ENCODE assay signal across 8 cellular contexts in the genomic region with DNA sequence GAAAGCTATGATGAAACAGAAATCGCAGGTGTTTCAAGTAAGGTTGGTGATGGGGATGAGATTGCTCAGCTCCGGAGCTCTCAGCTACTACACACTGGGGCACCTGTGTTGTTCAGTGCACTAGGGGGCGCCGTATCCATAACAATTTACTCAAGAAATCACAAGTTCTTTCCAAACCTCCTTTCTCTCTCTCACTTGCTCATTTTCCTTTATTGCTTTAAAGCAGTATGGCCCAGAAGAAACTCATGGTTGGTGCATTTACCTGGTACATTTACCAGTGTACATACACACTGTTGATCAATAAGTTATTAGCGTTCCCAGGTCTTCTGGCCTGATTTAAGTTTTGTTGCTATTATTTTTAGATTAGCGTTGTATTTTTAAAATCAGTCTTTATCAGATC.
DNase-seq lines count a peak whose midpoint lies in the region; ATAC-seq, FAIRE-seq and TF ChIP-seq lines count a peak whose summit lies in the region.

No MANE protein-coding gene starts in this region.

- TF ChIP-seq CTCF in GM10266 (IDR thresholded peaks at IDR 0.05; ENCODE audit: control insufficient read depth, insufficient read depth, low read depth, missing control alignments), result peak; percentile 86
- TF ChIP-seq CTCF in astrocyte of the spinal cord (IDR thresholded peaks at IDR 0.05; ENCODE audit: low read depth, low read length), result peak; percentile 76

- in situ Hi-C loops in astrocyte of the spinal cord (cut with HindIII; ENCODE audit: low sequenced_read_pairs), result loop anchor here (25.0 kb wide), 1 partner anchor 355 kb away; no protein-coding TSS in a partner anchor

- no peak overlapping the region for H3K4me3 ChIP-seq in astrocyte of the spinal cord (ENCODE audit: low read depth, low read length)

- DNase-seq in GM10266 (ENCODE audit: extremely low spot score) (peak; percentile 49), NCI-H2107 (lab: John Stamatoyannopoulos, UW) (peak; percentile 13), astrocyte of the spinal cord (ENCODE audit: low read depth, low spot score) (peak; percentile 83), iPS DF 19.7 (ENCODE audit: low read depth, low spot score) (peak; percentile 15)
- DNase-seq in stimulated activated CD4-positive, alpha-beta T cell treated with anti-CD3 and anti-CD28 coated beads, Interleukin-12 subunit alpha, Interleukin-12 subunit beta, amount 100 ng/mL, for 48 hours (ENCODE audit: low read depth in 2 of 3, low spot score in 1 of 3), result peak; percentile 75 to 89 (median 83)

- ATAC-seq in HG02642 (IDR thresholded peaks at IDR 0.05; ENCODE audit: poor library complexity, unreplicated experiment), result peak; percentile 73
- ATAC-seq in HG02970 (IDR thresholded peaks at IDR 0.05; ENCODE audit: low FRiP score, unreplicated experiment), result no peak

- FAIRE-seq in TTC549 (lab: Jason Lieb, UNC), result peak; percentile 23

Comparison
In these comparisons a context has a peak if more than half of its experiments do, and no peak if none do; other contexts are left out.
1. DNase-seq: peak in every context shown above with its lines; median percentile 83 in astrocyte of the spinal cord; 83 in stimulated activated CD4-positive, alpha-beta T cell treated with anti-CD3 and anti-CD28 coated beads, Interleukin-12 subunit alpha, Interleukin-12 subunit beta, amount 100 ng/mL, for 48 hours; 49 in GM10266; 15 in iPS DF 19.7; 13 in NCI-H2107.